Comparison of ENCODE assay signal across 27 cellular contexts in genomic region chr10:31418481-31418880, GRCh38.
"Had no signal": no experiment of that assay in that cellular context is flagged by ENCODE, and none has a peak within 500 bp of the region (broad histone marks: within the 10 kb centered on the region; RNA-seq: fewer than 3 reads in every experiment).

No MANE protein-coding gene starts in this region.

- FAIRE-seq: endometrium, islet of Langerhans, keratinocyte had no signal

- H3K4me3 ChIP-seq: colonic mucosa, esophagus squamous epithelium, gastrocnemius medialis, heart right ventricle, left lung, lower lobe of right lung, mucosa of descending colon had no signal

- H3K4me1 ChIP-seq: colonic mucosa, esophagus squamous epithelium, left lung, lower lobe of right lung had no signal

- H3K36me3 Mint-ChIP-seq: mesothelial cell of epicardium had no signal

- H3K36me3 ChIP-seq: colonic mucosa, esophagus squamous epithelium, gastrocnemius medialis, heart right ventricle, left lung, lower lobe of right lung had no signal

- H3K9me3 Mint-ChIP-seq: dendritic cell treated with granulocyte-macrophage colony-stimulating factor and Interleukin-4, amounts not matched to agents 40 ng/mL and 50 ng/mL, for 4 days; effector memory CD8-positive, alpha-beta T cell; endodermal cell had no signal

- H3K27ac Mint-ChIP-seq: dendritic cell treated with granulocyte-macrophage colony-stimulating factor and Interleukin-4, amounts not matched to agents 40 ng/mL and 50 ng/mL, for 4 days; effector memory CD8-positive, alpha-beta T cell; endodermal cell; mesothelial cell of epicardium had no signal

- H3K9me3 ChIP-seq: colonic mucosa, esophagus squamous epithelium, gastrocnemius medialis, heart right ventricle, left lung, lower lobe of right lung, mucosa of descending colon had no signal

- DNase-seq: colonic mucosa; cortex of kidney; effector CD8-positive, alpha-beta T cell; effector memory CD8-positive, alpha-beta T cell; endodermal cell; erythroblast; esophagus squamous epithelium; foreskin fibroblast; foreskin melanocyte; gastrocnemius medialis; glutamatergic neuron; head of caudate nucleus; heart right ventricle; hippocampal formation; left cardiac atrium; left lung; left ventricle myocardium superior; lower lobe of right lung; mesenchymal stem cell; mucosa of descending colon had no signal

- H3K4me3 Mint-ChIP-seq: dendritic cell treated with granulocyte-macrophage colony-stimulating factor and Interleukin-4, amounts not matched to agents 40 ng/mL and 50 ng/mL, for 4 days; effector memory CD8-positive, alpha-beta T cell; endodermal cell; mesothelial cell of epicardium had no signal

- H3K27me3 Mint-ChIP-seq: dendritic cell treated with granulocyte-macrophage colony-stimulating factor and Interleukin-4, amounts not matched to agents 40 ng/mL and 50 ng/mL, for 4 days; effector memory CD8-positive, alpha-beta T cell had no signal

- ATAC-seq: effector memory CD8-positive, alpha-beta T cell; esophagus mucosa; gastrocnemius medialis; heart right ventricle; left cardiac atrium; left lung; left ventricle myocardium superior; lower lobe of right lung; mucosa of descending colon had no signal

- H3K27ac ChIP-seq: colonic mucosa, epithelial cell of prostate, esophagus squamous epithelium, left lung, lower lobe of right lung had no signal

- H3K4me1 Mint-ChIP-seq: endodermal cell, mesothelial cell of epicardium had no signal

- H3K27me3 ChIP-seq: colonic mucosa, esophagus squamous epithelium, gastrocnemius medialis, heart right ventricle, left lung had no signal
